Comparison of ENCODE assay signal across 1 cellular context in genomic region chr11:111176603-111177002, GRCh38.
TF ChIP-seq lines count a peak whose summit lies in the region.

No MANE protein-coding gene starts in this region.

TF ChIP-seq in GM12878, 131 proteins besides CTCF, POLR2A, EP300 and RAD21 (continued from another document and continues in another):
- no peak for TF ChIP-seq BMI1 (IDR thresholded peaks at IDR 0.05; ENCODE audit: borderline replicate concordance)
- no peak for TF ChIP-seq PBX3 (IDR thresholded peaks at IDR 0.05; ENCODE audit: insufficient replicate concordance, low read depth, low read length)
- 0 out of 2 replicates have a peak, but pooled peaks have one; percentile 38 for TF ChIP-seq BCL11A (IDR thresholded peaks at IDR 0.05; ENCODE audit: low read depth, low read length)
- TF ChIP-seq POU2F2 (IDR thresholded peaks at IDR 0.05; ENCODE audit: borderline replicate concordance, low read depth, low read length): no peak
- no peak for TF ChIP-seq PML (IDR thresholded peaks at IDR 0.05; ENCODE audit: low read length)
- TF ChIP-seq RFX5 (IDR thresholded peaks at IDR 0.05; ENCODE audit: low read depth, low read length): no peak
- no peak for TF ChIP-seq MAX (IDR thresholded peaks at IDR 0.05; ENCODE audit: low read depth, low read length)
- no peak for TF ChIP-seq SUZ12 (IDR thresholded peaks at IDR 0.05; ENCODE audit: unreplicated experiment)
- peak; percentile 30; the same call in 1 of the 2 replicates for TF ChIP-seq DPF2 (IDR thresholded peaks at IDR 0.05)
- TF ChIP-seq HDGF (IDR thresholded peaks at IDR 0.05): no peak
- no peak for TF ChIP-seq STAT1 (conservative IDR thresholded peaks at IDR 0.05)
- TF ChIP-seq ZSCAN29 (IDR thresholded peaks at IDR 0.05): no peak
- TF ChIP-seq EGR1 (IDR thresholded peaks at IDR 0.05; ENCODE audit: borderline replicate concordance in 1 of 2, low read depth in 2 of 2, low read length in 2 of 2): no peak
- TF ChIP-seq CREM (IDR thresholded peaks at IDR 0.05; ENCODE audit: low read depth): peak; percentile 36; the same call in 1 of the 2 replicates
- peak; percentile 35; the same call in 1 of the 2 replicates for TF ChIP-seq TCF7 (IDR thresholded peaks at IDR 0.05; ENCODE audit: borderline replicate concordance)
- no peak for TF ChIP-seq POLR2AphosphoS2 (IDR thresholded peaks at IDR 0.05; ENCODE audit: low read depth, low read length)
- TF ChIP-seq NBN (IDR thresholded peaks at IDR 0.05): no peak
- peak; percentile 38; the same call in 1 of the 2 replicates for TF ChIP-seq ATF7 (IDR thresholded peaks at IDR 0.05; ENCODE audit: low read depth)
- TF ChIP-seq MTA2 (IDR thresholded peaks at IDR 0.05; ENCODE audit: low read depth): 0 out of 2 replicates have a peak, but pooled peaks have one; percentile 20
- TF ChIP-seq KAT2A (conservative IDR thresholded peaks at IDR 0.05; ENCODE audit: control insufficient read depth, low read depth, low read length): no peak
- TF ChIP-seq, protein P1, sequence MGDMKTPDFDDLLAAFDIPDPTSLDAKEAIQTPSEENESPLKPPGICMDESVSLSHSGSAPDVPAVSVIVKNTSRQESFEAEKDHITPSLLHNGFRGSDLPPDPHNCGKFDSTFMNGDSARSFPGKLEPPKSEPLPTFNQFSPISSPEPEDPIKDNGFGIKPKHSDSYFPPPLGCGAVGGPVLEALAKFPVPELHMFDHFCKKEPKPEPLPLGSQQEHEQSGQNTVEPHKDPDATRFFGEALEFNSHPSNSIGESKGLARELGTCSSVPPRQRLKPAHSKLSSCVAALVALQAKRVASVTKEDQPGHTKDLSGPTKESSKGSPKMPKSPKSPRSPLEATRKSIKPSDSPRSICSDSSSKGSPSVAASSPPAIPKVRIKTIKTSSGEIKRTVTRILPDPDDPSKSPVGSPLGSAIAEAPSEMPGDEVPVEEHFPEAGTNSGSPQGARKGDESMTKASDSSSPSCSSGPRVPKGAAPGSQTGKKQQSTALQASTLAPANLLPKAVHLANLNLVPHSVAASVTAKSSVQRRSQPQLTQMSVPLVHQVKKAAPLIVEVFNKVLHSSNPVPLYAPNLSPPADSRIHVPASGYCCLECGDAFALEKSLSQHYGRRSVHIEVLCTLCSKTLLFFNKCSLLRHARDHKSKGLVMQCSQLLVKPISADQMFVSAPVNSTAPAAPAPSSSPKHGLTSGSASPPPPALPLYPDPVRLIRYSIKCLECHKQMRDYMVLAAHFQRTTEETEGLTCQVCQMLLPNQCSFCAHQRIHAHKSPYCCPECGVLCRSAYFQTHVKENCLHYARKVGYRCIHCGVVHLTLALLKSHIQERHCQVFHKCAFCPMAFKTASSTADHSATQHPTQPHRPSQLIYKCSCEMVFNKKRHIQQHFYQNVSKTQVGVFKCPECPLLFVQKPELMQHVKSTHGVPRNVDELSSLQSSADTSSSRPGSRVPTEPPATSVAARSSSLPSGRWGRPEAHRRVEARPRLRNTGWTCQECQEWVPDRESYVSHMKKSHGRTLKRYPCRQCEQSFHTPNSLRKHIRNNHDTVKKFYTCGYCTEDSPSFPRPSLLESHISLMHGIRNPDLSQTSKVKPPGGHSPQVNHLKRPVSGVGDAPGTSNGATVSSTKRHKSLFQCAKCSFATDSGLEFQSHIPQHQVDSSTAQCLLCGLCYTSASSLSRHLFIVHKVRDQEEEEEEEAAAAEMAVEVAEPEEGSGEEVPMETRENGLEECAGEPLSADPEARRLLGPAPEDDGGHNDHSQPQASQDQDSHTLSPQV (IDR thresholded peaks at IDR 0.05): no peak
- peak; percentile 86 for TF ChIP-seq RUNX3 (IDR thresholded peaks at IDR 0.05; ENCODE audit: low read length)
- TF ChIP-seq, protein P2, sequence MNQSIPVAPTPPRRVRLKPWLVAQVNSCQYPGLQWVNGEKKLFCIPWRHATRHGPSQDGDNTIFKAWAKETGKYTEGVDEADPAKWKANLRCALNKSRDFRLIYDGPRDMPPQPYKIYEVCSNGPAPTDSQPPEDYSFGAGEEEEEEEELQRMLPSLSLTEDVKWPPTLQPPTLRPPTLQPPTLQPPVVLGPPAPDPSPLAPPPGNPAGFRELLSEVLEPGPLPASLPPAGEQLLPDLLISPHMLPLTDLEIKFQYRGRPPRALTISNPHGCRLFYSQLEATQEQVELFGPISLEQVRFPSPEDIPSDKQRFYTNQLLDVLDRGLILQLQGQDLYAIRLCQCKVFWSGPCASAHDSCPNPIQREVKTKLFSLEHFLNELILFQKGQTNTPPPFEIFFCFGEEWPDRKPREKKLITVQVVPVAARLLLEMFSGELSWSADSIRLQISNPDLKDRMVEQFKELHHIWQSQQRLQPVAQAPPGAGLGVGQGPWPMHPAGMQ (IDR thresholded peaks at IDR 0.05; ENCODE audit: borderline replicate concordance): no peak
- TF ChIP-seq TARDBP (IDR thresholded peaks at IDR 0.05; ENCODE audit: borderline replicate concordance): no peak
- no peak for TF ChIP-seq TAF1 (IDR thresholded peaks at IDR 0.05; ENCODE audit: borderline replicate concordance, low read depth, low read length)
- peak in 1 of 2 experiments; percentile 50; a peak in 2 of 4 replicates for TF ChIP-seq IKZF2 (IDR thresholded peaks at IDR 0.05)
- no peak for TF ChIP-seq ZNF274 (IDR thresholded peaks at IDR 0.05; ENCODE audit: insufficient read depth, insufficient read length)
- no peak for TF ChIP-seq CEBPZ (IDR thresholded peaks at IDR 0.05; ENCODE audit: low read depth, low read length)
- TF ChIP-seq JUND (IDR thresholded peaks at IDR 0.05; ENCODE audit: low read depth, low read length): no peak
- no peak for TF ChIP-seq IRF4 (IDR thresholded peaks at IDR 0.05; ENCODE audit: low read depth, low read length)
- TF ChIP-seq ZNF207 (IDR thresholded peaks at IDR 0.05; ENCODE audit: borderline replicate concordance): no peak
- TF ChIP-seq USF1 (IDR thresholded peaks at IDR 0.05; ENCODE audit: borderline replicate concordance, extremely low read length, insufficient read depth, low read depth, low read length): no peak
- TF ChIP-seq, protein P3, sequence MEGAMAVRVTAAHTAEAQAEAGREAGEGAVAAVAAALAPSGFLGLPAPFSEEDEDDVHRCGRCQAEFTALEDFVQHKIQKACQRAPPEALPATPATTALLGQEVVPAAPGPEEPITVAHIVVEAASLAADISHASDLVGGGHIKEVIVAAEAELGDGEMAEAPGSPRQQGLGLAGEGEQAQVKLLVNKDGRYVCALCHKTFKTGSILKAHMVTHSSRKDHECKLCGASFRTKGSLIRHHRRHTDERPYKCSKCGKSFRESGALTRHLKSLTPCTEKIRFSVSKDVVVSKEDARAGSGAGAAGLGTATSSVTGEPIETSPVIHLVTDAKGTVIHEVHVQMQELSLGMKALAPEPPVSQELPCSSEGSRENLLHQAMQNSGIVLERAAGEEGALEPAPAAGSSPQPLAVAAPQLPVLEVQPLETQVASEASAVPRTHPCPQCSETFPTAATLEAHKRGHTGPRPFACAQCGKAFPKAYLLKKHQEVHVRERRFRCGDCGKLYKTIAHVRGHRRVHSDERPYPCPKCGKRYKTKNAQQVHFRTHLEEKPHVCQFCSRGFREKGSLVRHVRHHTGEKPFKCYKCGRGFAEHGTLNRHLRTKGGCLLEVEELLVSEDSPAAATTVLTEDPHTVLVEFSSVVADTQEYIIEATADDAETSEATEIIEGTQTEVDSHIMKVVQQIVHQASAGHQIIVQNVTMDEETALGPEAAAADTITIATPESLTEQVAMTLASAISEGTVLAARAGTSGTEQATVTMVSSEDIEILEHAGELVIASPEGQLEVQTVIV (IDR thresholded peaks at IDR 0.05; ENCODE audit: borderline replicate concordance, partially characterized antibody): no peak
- TF ChIP-seq NFIC (IDR thresholded peaks at IDR 0.05; ENCODE audit: low read depth, low read length): peak; percentile 47; the same call in 1 of the 2 replicates
- no peak for TF ChIP-seq NRF1 (conservative IDR thresholded peaks at IDR 0.05; ENCODE audit: low read depth, low read length)
- no peak for TF ChIP-seq CUX1 (IDR thresholded peaks at IDR 0.05; ENCODE audit: insufficient replicate concordance, low read depth, low read length)
- TF ChIP-seq FOS (IDR thresholded peaks at IDR 0.05; ENCODE audit: borderline replicate concordance, extremely low read depth, insufficient read length): no peak
- peak in 1 of 2 experiments; percentile 75; a peak in 2 of 4 replicates for TF ChIP-seq ETV6 (conservative IDR thresholded peaks at IDR 0.05 in 1 of 2, IDR thresholded peaks at IDR 0.05 in 1 of 2; ENCODE audit: borderline replicate concordance in 1 of 2, low read depth in 1 of 2)
- TF ChIP-seq NR2F1 (conservative IDR thresholded peaks at IDR 0.05): 0 out of 2 replicates have a peak, but pooled peaks have one; percentile 34
- no peak for TF ChIP-seq CHD4 (IDR thresholded peaks at IDR 0.05)
- TF ChIP-seq EED (IDR thresholded peaks at IDR 0.05; ENCODE audit: low read depth): 0 out of 2 replicates have a peak, but pooled peaks have one; percentile 43
- no peak for TF ChIP-seq STAT3 (IDR thresholded peaks at IDR 0.05; ENCODE audit: low read depth, low read length)
- TF ChIP-seq SP1 (IDR thresholded peaks at IDR 0.05; ENCODE audit: low read depth, low read length): peak; percentile 20
- TF ChIP-seq CBFB (IDR thresholded peaks at IDR 0.05; ENCODE audit: low read depth): peak; percentile 47; the same call in 1 of the 2 replicates
